In genomic region chr2:215319500-215319899, GRCh38 we compare ENCODE assay signal across 8 cellular contexts.
"Had no signal": no experiment of that assay in that cellular context is flagged by ENCODE, and none has a peak within 500 bp of the region (broad histone marks: within the 10 kb centered on the region; RNA-seq: fewer than 3 reads in every experiment).

No MANE protein-coding gene starts in this region.

- H3K27me3 Mint-ChIP-seq: IgD-negative memory B cell had no signal

- H3K4me3 ChIP-seq: GM23248, HAP-1 had no signal

- H3K27ac ChIP-seq: GM23248, HL-60 had no signal

- H3K9me3 ChIP-seq: HAP-1 had no signal

- DNase-seq: GM23248, GOT3, H7, HFFc6 had no signal

- H2AFZ ChIP-seq: GM23248 had no signal

- H3K9me3 Mint-ChIP-seq: HFFc6, IgD-negative memory B cell had no signal

- H3K9ac ChIP-seq: GM23248 had no signal

- H3K4me1 ChIP-seq: HAP-1 had no signal

- H3K4me3 Mint-ChIP-seq: HFFc6 had no signal

- ATAC-seq: HCT116 had no signal

- H3K27ac Mint-ChIP-seq: HFFc6, IgD-negative memory B cell had no signal
